ENCODE assay signal across 29 cellular contexts in the genomic region with DNA sequence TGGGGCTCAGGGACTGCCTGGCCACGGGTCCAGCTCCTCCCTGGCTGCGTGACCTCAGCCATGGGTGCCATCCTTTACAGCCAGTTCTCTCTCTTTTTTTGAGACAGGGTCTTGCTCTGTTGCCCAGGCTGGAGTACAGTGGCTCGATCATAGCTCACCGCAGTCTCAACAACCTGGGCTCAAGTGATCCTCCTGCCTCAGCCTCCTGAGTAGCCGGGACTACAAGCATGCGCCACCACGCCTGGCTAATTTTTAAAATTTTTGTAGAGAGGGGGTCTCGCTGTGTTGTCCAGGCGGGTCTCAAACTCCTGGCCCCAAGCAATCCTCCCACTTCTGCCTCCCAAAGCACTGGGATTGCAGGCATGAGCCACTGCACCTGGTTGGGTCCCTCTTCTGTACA.
"Had no signal": no experiment of that assay in that cellular context is flagged by ENCODE, and none has a peak within 500 bp of the region (broad histone marks: within the 10 kb centered on the region; RNA-seq: fewer than 3 reads in every experiment).

No MANE protein-coding gene starts in this region.

- H3K9me3 ChIP-seq: stomach, suprapubic skin, testis, thoracic aorta, thyroid gland, tibial artery, tibial nerve, transverse colon, upper lobe of left lung, upper lobe of right lung, uterus, vagina had no signal

- DNase-seq: stimulated activated CD4-positive, alpha-beta T cell treated with anti-CD3 and anti-CD28 coated beads, Interleukin-2, amount 100 ng/mL, for 48 hours; stimulated activated CD4-positive, alpha-beta T cell treated with anti-CD3 and anti-CD28 coated beads, Interleukin-4, amount 100 ng/mL, for 1 hour; stimulated activated CD4-positive, alpha-beta T cell treated with anti-CD3 and anti-CD28 coated beads, Interleukin-4, amount 100 ng/mL, for 24 hours; stimulated activated CD4-positive, alpha-beta T cell treated with anti-CD3 and anti-CD28 coated beads, Interleukin-4, amount 100 ng/mL, for 4 hours; stimulated activated CD8-positive, alpha-beta memory T cell treated with anti-CD3 and anti-CD28 coated beads, Interleukin-4, amount 100 ng/mL, for 48 hours; stimulated activated naive B cell treated with anti-CD40 and anti-IgM and Interleukin-4, amounts not matched to agents 10 μg/mL and 1 μg/mL and 100 μg/mL, for 72 hours; stimulated activated naive CD4-positive, alpha-beta T cell; stimulated activated naive CD4-positive, alpha-beta T cell treated with Interleukin-2 at 50 U/mL for 16 hours; stimulated activated naive CD8-positive, alpha-beta T cell treated with anti-CD3 and anti-CD28 coated beads, Interleukin-15, amount 100 ng/mL, for 72 hours; stimulated activated naive CD8-positive, alpha-beta T cell treated with anti-CD3 and anti-CD28 coated beads, Interleukin-15, Interleukin-2, amounts not matched to agents 100 U/mL and 50 U/mL, for 24 hours; stomach; substantia nigra; testis; thyroid gland; tibial artery; transverse colon; trophoblast cell; upper lobe of right lung; uterus had no signal

- H3K27ac ChIP-seq: stomach, suprapubic skin, testis, thoracic aorta, thyroid gland, tibial artery, tibial nerve, transverse colon, upper lobe of left lung, upper lobe of right lung, uterus, vagina had no signal

- H3K27me3 Mint-ChIP-seq: stimulated activated naive CD8-positive, alpha-beta T cell treated with anti-CD3 and anti-CD28 coated beads, Interleukin-15, amount 100 ng/mL, for 72 hours; stimulated activated naive CD8-positive, alpha-beta T cell treated with anti-CD3 and anti-CD28 coated beads, Interleukin-15, Interleukin-2, amounts not matched to agents 100 ng/mL and 50 ng/mL, for 24 hours; type B pancreatic cell had no signal

- H3K27ac Mint-ChIP-seq: stimulated activated effector memory CD8-positive, alpha-beta T cell treated with anti-CD3 and anti-CD28 coated beads, Interleukin-12 subunit alpha, Interleukin-12 subunit beta, amount 100 ng/mL, for 72 hours; stimulated activated memory B cell treated with anti-CD40 and anti-IgM and Interleukin-4, amounts not matched to agents 10 μg/mL and 1 μg/mL and 100 μg/mL, for 72 hours; stimulated activated naive B cell treated with anti-CD40 and anti-IgM and Interleukin-4, amounts not matched to agents 10 μg/mL and 1 μg/mL and 100 μg/mL, for 72 hours; stimulated activated naive CD8-positive, alpha-beta T cell treated with anti-CD3 and anti-CD28 coated beads, Interleukin-15, Interleukin-2, amounts not matched to agents 100 ng/mL and 50 ng/mL, for 24 hours; type B pancreatic cell had no signal

- H3K9me3 Mint-ChIP-seq: stimulated activated effector memory CD8-positive, alpha-beta T cell treated with anti-CD3 and anti-CD28 coated beads, Interleukin-12 subunit alpha, Interleukin-12 subunit beta, amount 100 ng/mL, for 72 hours; stimulated activated memory B cell treated with anti-CD40 and anti-IgM and Interleukin-4, amounts not matched to agents 10 μg/mL and 1 μg/mL and 100 μg/mL, for 72 hours; stimulated activated naive B cell treated with anti-CD40 and anti-IgM and Interleukin-4, amounts not matched to agents 10 μg/mL and 1 μg/mL and 100 μg/mL, for 72 hours; stimulated activated naive CD8-positive, alpha-beta T cell treated with anti-CD3 and anti-CD28 coated beads, Interleukin-15, amount 100 ng/mL, for 72 hours; stimulated activated naive CD8-positive, alpha-beta T cell treated with anti-CD3 and anti-CD28 coated beads, Interleukin-15, Interleukin-2, amounts not matched to agents 100 ng/mL and 50 ng/mL, for 24 hours; type B pancreatic cell had no signal

- FAIRE-seq: urothelium cell line had no signal

- H3K4me3 ChIP-seq: stomach, suprapubic skin, testis, thoracic aorta, thyroid gland, tibial artery, tibial nerve, transverse colon, upper lobe of left lung, upper lobe of right lung, uterus, vagina had no signal

- H3K27me3 ChIP-seq: stomach, suprapubic skin, testis, thyroid gland, tibial artery, tibial nerve, transverse colon, upper lobe of left lung, upper lobe of right lung, uterus, vagina had no signal

- ATAC-seq: stimulated activated effector memory CD8-positive, alpha-beta T cell treated with anti-CD3 and anti-CD28 coated beads, Interleukin-12 subunit alpha, Interleukin-12 subunit beta, amount 100 ng/mL, for 72 hours; stimulated activated memory B cell treated with anti-CD40 and anti-IgM and Interleukin-4, amounts not matched to agents 10 μg/mL and 1 μg/mL and 100 μg/mL, for 72 hours; stimulated activated naive B cell treated with anti-CD40 and anti-IgM and Interleukin-4, amounts not matched to agents 10 μg/mL and 1 μg/mL and 100 μg/mL, for 72 hours; stimulated activated naive CD8-positive, alpha-beta T cell treated with anti-CD3 and anti-CD28 coated beads, Interleukin-15, amount 100 ng/mL, for 72 hours; stimulated activated naive CD8-positive, alpha-beta T cell treated with anti-CD3 and anti-CD28 coated beads, Interleukin-15, Interleukin-2, amounts not matched to agents 100 U/mL and 50 U/mL, for 24 hours; upper lobe of right lung had no signal

- H3K4me3 Mint-ChIP-seq: stimulated activated effector memory CD8-positive, alpha-beta T cell treated with anti-CD3 and anti-CD28 coated beads, Interleukin-12 subunit alpha, Interleukin-12 subunit beta, amount 100 ng/mL, for 72 hours; stimulated activated memory B cell treated with anti-CD40 and anti-IgM and Interleukin-4, amounts not matched to agents 10 μg/mL and 1 μg/mL and 100 μg/mL, for 72 hours; stimulated activated naive B cell treated with anti-CD40 and anti-IgM and Interleukin-4, amounts not matched to agents 10 μg/mL and 1 μg/mL and 100 μg/mL, for 72 hours; stimulated activated naive CD8-positive, alpha-beta T cell treated with anti-CD3 and anti-CD28 coated beads, Interleukin-15, amount 100 ng/mL, for 72 hours; stimulated activated naive CD8-positive, alpha-beta T cell treated with anti-CD3 and anti-CD28 coated beads, Interleukin-15, Interleukin-2, amounts not matched to agents 100 ng/mL and 50 ng/mL, for 24 hours; type B pancreatic cell had no signal

- H3K4me1 ChIP-seq: stomach, testis, thyroid gland, tibial artery, tibial nerve, transverse colon, upper lobe of left lung, upper lobe of right lung, uterus had no signal

- H3K4me1 Mint-ChIP-seq: stimulated activated effector memory CD8-positive, alpha-beta T cell treated with anti-CD3 and anti-CD28 coated beads, Interleukin-12 subunit alpha, Interleukin-12 subunit beta, amount 100 ng/mL, for 72 hours; stimulated activated memory B cell treated with anti-CD40 and anti-IgM and Interleukin-4, amounts not matched to agents 10 μg/mL and 1 μg/mL and 100 μg/mL, for 72 hours; stimulated activated naive B cell treated with anti-CD40 and anti-IgM and Interleukin-4, amounts not matched to agents 10 μg/mL and 1 μg/mL and 100 μg/mL, for 72 hours; stimulated activated naive CD8-positive, alpha-beta T cell treated with anti-CD3 and anti-CD28 coated beads, Interleukin-15, amount 100 ng/mL, for 72 hours had no signal

- H3K36me3 Mint-ChIP-seq: stimulated activated effector memory CD8-positive, alpha-beta T cell treated with anti-CD3 and anti-CD28 coated beads, Interleukin-12 subunit alpha, Interleukin-12 subunit beta, amount 100 ng/mL, for 72 hours; stimulated activated memory B cell treated with anti-CD40 and anti-IgM and Interleukin-4, amounts not matched to agents 10 μg/mL and 1 μg/mL and 100 μg/mL, for 72 hours had no signal

- H3K36me3 ChIP-seq: transverse colon, uterus had no signal
